28 cellular contexts compared by ENCODE assay signal in the genomic region with DNA sequence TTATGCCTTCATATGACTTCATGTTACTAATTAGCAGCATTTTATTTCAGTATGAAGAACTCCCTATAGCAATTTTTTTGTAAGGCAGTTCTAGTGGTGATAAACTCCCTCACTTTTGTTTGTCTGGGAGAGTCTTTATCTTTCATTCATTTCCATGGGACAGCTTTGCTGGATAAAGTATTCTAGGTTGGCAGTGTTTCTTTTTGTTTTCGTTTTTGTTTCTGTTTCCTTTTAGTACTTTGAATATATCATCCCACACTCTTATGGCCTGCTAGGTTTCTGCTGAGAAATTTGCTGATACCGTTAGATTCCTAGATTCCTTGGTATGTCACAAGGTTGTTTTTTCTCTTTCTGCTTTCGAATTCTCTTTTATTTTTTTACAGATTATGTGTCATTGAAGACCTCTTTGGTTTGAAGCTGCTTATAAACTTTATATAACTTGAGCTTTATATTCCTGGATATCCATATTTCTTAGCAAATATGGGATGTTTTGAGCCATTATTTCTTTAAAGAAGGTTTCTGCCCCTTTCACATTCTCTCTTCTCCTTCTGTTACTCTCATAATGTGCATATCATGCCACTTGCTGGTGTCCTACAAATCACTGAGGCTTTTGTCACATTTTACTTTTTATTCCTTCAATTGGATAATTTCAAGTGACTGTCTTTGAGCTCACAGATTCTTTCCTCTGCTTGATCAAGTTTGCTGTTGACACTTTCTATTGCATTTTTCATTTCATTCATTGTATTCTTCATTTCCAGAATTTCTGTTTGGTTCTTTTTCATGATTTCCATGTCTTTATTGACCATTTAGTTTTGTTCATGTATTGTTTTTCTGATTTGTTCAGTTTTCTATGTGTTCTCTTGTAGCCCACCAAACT.
"Had no signal": no experiment of that assay in that cellular context is flagged by ENCODE, and none has a peak within 500 bp of the region (broad histone marks: within the 10 kb centered on the region; RNA-seq: fewer than 3 reads in every experiment).

No MANE protein-coding gene starts in this region.

- H3K4me1 ChIP-seq: adrenal gland, breast epithelium had no signal

- H3K4me1 Mint-ChIP-seq: activated B cell treated with CpG ODN at 0.5 μM for 24 hours, T-helper 17 cell had no signal

- H3K4me3 ChIP-seq: adrenal gland, breast epithelium, SJSA1 had no signal

- H3K27ac Mint-ChIP-seq: activated B cell treated with CpG ODN at 0.5 μM for 24 hours; activated CD4-positive, alpha-beta memory T cell treated with anti-CD3 and anti-CD28 coated beads for 36 hours; activated CD4-positive, alpha-beta T cell treated with anti-CD3 and anti-CD28 coated beads, Interleukin-2, amount 10 ng/mL, durations not matched to agents 7 days and 5 days; activated naive CD4-positive, alpha-beta T cell treated with anti-CD3 and anti-CD28 coated beads, Interleukin-2, amount 10 ng/mL, durations not matched to agents 7 days and 5 days; activated naive CD8-positive, alpha-beta T cell treated with anti-CD3 and anti-CD28 coated beads for 36 hours; activated T-helper 17 cell treated with anti-CD3 and anti-CD28 coated beads, Interleukin-2, amount 50 U/mL, for 72 hours; T-helper 17 cell had no signal

- H3K4me3 Mint-ChIP-seq: activated B cell treated with CpG ODN at 0.5 μM for 24 hours; activated CD4-positive, alpha-beta memory T cell treated with anti-CD3 and anti-CD28 coated beads for 36 hours; activated CD4-positive, alpha-beta T cell treated with anti-CD3 and anti-CD28 coated beads, Interleukin-2, amount 10 ng/mL, durations not matched to agents 7 days and 5 days; activated naive CD4-positive, alpha-beta T cell treated with anti-CD3 and anti-CD28 coated beads, Interleukin-2, amount 10 ng/mL, durations not matched to agents 7 days and 5 days; activated naive CD8-positive, alpha-beta T cell treated with anti-CD3 and anti-CD28 coated beads for 36 hours; activated T-helper 17 cell treated with anti-CD3 and anti-CD28 coated beads, Interleukin-2, amount 50 U/mL, for 72 hours; T-helper 17 cell had no signal

- ATAC-seq: activated T-helper 17 cell treated with anti-CD3 and anti-CD28 coated beads, Interleukin-2, amount 50 U/mL, for 72 hours; PC-3; T-helper 17 cell had no signal

- DNase-seq: activated B cell treated with CpG ODN at 0.5 μM for 24 hours; activated CD4-positive, alpha-beta memory T cell treated with anti-CD3 and anti-CD28 coated beads for 36 hours; activated CD4-positive, alpha-beta T cell treated with anti-CD3 and anti-CD28 coated beads for 1 hour; activated CD4-positive, alpha-beta T cell treated with anti-CD3 and anti-CD28 coated beads, Interleukin-2, amount 10 ng/mL, durations not matched to agents 7 days and 5 days; activated gamma-delta T cell; activated naive CD4-positive, alpha-beta T cell treated with anti-CD3 and anti-CD28 coated beads, Interleukin-2, amount 10 ng/mL, durations not matched to agents 7 days and 5 days; activated naive CD8-positive, alpha-beta T cell treated with anti-CD3 and anti-CD28 coated beads for 36 hours; activated T-cell treated with anti-CD3 and anti-CD28 coated beads for 4 hours; activated T-cell treated with anti-CD3 and anti-CD28 coated beads, Interleukin-2, amount 50 U/mL, for 48 hours; adrenal gland; aorta; caudate nucleus; MM.1S; NCI-H1105; NCI-H1436; NCI-H1694 treated with DMSO at 0.1 percent for 48 hours; NCI-H2029 treated with DMSO at 0.1 percent for 48 hours; NCI-H345; NCI-H510A; NCI-H526 treated with DMSO at 0.1 percent for 48 hours; NCI-H82; PC-3; SHP77; T-helper 17 cell; T-helper 9 cell had no signal

- H3K27me3 ChIP-seq: adrenal gland, breast epithelium, SJSA1 had no signal

- H3K27ac ChIP-seq: adrenal gland, breast epithelium, SJSA1 had no signal

- H3K36me3 ChIP-seq: adrenal gland, breast epithelium, SJSA1 had no signal
